Comparison of ENCODE assay signal across 8 cellular contexts in genomic region chr12:120264086-120264485, GRCh38. TPM values are rescaled to one million over a fixed set of nuclear protein-coding genes. Genes with fewer than 3 reads are reported as not detected.
DNase-seq lines count a peak whose midpoint lies in the region; ATAC-seq, FAIRE-seq and TF ChIP-seq lines count a peak whose summit lies in the region.

No MANE protein-coding gene starts in this region.

- no peak for FAIRE-seq in GM12892 (lab: Jason Lieb, UNC)

- no peak for DNase-seq in CD4-positive, CD25-positive, alpha-beta regulatory T cell
- no peak for DNase-seq in activated CD4-positive, alpha-beta memory T cell treated with anti-CD3 and anti-CD28 coated beads, Interleukin-2, amount 10 ng/mL, durations not matched to agents 7 days and 5 days
- no peak for DNase-seq in foreskin keratinocyte
- no peak for DNase-seq in osteocyte (ENCODE audit: extremely low spot score, unreplicated experiment)
- no peak for DNase-seq in inferior parietal cortex (ENCODE audit: extremely low spot score)
- no peak for DNase-seq in NCI-H2081 (lab: John Stamatoyannopoulos, UW)
- DNase-seq in GM12892 (ENCODE audit: insufficient read length) = no peak

- TF ChIP-seq CTCF in foreskin keratinocyte (conservative IDR thresholded peaks at IDR 0.05) (no peak), osteocyte (IDR thresholded peaks at IDR 0.05) (no peak)

- peak overlapping the region; percentile 52 for H3K27ac ChIP-seq in CD4-positive, CD25-positive, alpha-beta regulatory T cell (ENCODE audit: insufficient read depth, low read length, poor library complexity, severe bottlenecking)
- H3K27ac ChIP-seq in foreskin keratinocyte = peak overlapping the region; percentile 83

- H3K27me3 Mint-ChIP-seq in CD4-positive, CD25-positive, alpha-beta regulatory T cell = no peaks in the 10 kb centered on the region
- no peaks in the 10 kb centered on the region for H3K27me3 Mint-ChIP-seq in activated CD4-positive, alpha-beta memory T cell treated with anti-CD3 and anti-CD28 coated beads, Interleukin-2, amount 10 ng/mL, durations not matched to agents 7 days and 5 days
- H3K27me3 Mint-ChIP-seq in osteocyte (ENCODE audit: unreplicated experiment) = no peaks in the 10 kb centered on the region

- no peak for ATAC-seq in CD4-positive, CD25-positive, alpha-beta regulatory T cell (ENCODE audit: low read depth in 2 of 2)
- ATAC-seq in foreskin keratinocyte = peak; percentile 1
- ATAC-seq in HG02798 (IDR thresholded peaks at IDR 0.05; ENCODE audit: poor library complexity, unreplicated experiment) = no peak

- H3K36me3 ChIP-seq in CD4-positive, CD25-positive, alpha-beta regulatory T cell (ENCODE audit: control insufficient read depth, insufficient read depth, low read length) = no peaks in the 10 kb centered on the region

- POLR2A ChIA-PET in activated CD4-positive, alpha-beta memory T cell treated with anti-CD3 and anti-CD28 coated beads, Interleukin-2, amount 10 ng/mL, durations not matched to agents 7 days and 5 days (lab: Charles Lee) = interaction anchor here (1.5 to 13.0 kb wide), 6 partner anchors 15 to 147 kb away, joined by 5 to 338 read pairs (median 193); partner anchors contain the start of genes RAB35, RNU4-1, RNU4-2 and RPLP0

- no peaks in the 10 kb centered on the region for H3K9me3 ChIP-seq in CD4-positive, CD25-positive, alpha-beta regulatory T cell (ENCODE audit: control insufficient read depth in 2 of 2, low read length in 2 of 2)

- H3K27ac Mint-ChIP-seq in CD4-positive, CD25-positive, alpha-beta regulatory T cell = peak overlapping the region; percentile 88 to 96 (median 92)
- peak overlapping the region; percentile 81 for H3K27ac Mint-ChIP-seq in activated CD4-positive, alpha-beta memory T cell treated with anti-CD3 and anti-CD28 coated beads, Interleukin-2, amount 10 ng/mL, durations not matched to agents 7 days and 5 days
- H3K27ac Mint-ChIP-seq in osteocyte (ENCODE audit: unreplicated experiment) = peak overlapping the region; percentile 64

- peak overlapping the region; percentile 81 for H3K4me3 ChIP-seq in CD4-positive, CD25-positive, alpha-beta regulatory T cell (ENCODE audit: low read depth, low read length)

- H3K4me3 Mint-ChIP-seq in CD4-positive, CD25-positive, alpha-beta regulatory T cell = peak overlapping the region; percentile 92 to 98 (median 97)
- peak overlapping the region; percentile 90 for H3K4me3 Mint-ChIP-seq in activated CD4-positive, alpha-beta memory T cell treated with anti-CD3 and anti-CD28 coated beads, Interleukin-2, amount 10 ng/mL, durations not matched to agents 7 days and 5 days
- peak overlapping the region; percentile 88 for H3K4me3 Mint-ChIP-seq in osteocyte (ENCODE audit: unreplicated experiment)

- TF ChIP-seq POLR2A in GM12892 (IDR thresholded peaks at IDR 0.05; ENCODE audit: low read depth, low read length) = no peak

- peaks cover 17% of the 10 kb centered on the region for H3K36me3 Mint-ChIP-seq in CD4-positive, CD25-positive, alpha-beta regulatory T cell
- H3K36me3 Mint-ChIP-seq in activated CD4-positive, alpha-beta memory T cell treated with anti-CD3 and anti-CD28 coated beads, Interleukin-2, amount 10 ng/mL, durations not matched to agents 7 days and 5 days (ENCODE audit: low read depth) = peaks cover 56% of the 10 kb centered on the region
- no peaks in the 10 kb centered on the region for H3K36me3 Mint-ChIP-seq in osteocyte (ENCODE audit: unreplicated experiment)

- H3K9me3 Mint-ChIP-seq in CD4-positive, CD25-positive, alpha-beta regulatory T cell = no peaks in the 10 kb centered on the region
- H3K9me3 Mint-ChIP-seq in activated CD4-positive, alpha-beta memory T cell treated with anti-CD3 and anti-CD28 coated beads, Interleukin-2, amount 10 ng/mL, durations not matched to agents 7 days and 5 days = no peaks in the 10 kb centered on the region
- no peaks in the 10 kb centered on the region for H3K9me3 Mint-ChIP-seq in osteocyte (ENCODE audit: unreplicated experiment)

- no peaks in the 10 kb centered on the region for H3K27me3 ChIP-seq in CD4-positive, CD25-positive, alpha-beta regulatory T cell (ENCODE audit: control insufficient read depth, insufficient read depth, low read length)
- H3K27me3 ChIP-seq in foreskin keratinocyte = no peaks in the 10 kb centered on the region

- H3K4me1 Mint-ChIP-seq in CD4-positive, CD25-positive, alpha-beta regulatory T cell = peaks cover 24 to 65% (median 51%) of the 10 kb centered on the region in 4 donors
- peaks cover 57% of the 10 kb centered on the region for H3K4me1 Mint-ChIP-seq in activated CD4-positive, alpha-beta memory T cell treated with anti-CD3 and anti-CD28 coated beads, Interleukin-2, amount 10 ng/mL, durations not matched to agents 7 days and 5 days
- peaks cover 47% of the 10 kb centered on the region for H3K4me1 Mint-ChIP-seq in osteocyte (ENCODE audit: unreplicated experiment)

- CTCF ChIA-PET in activated CD4-positive, alpha-beta memory T cell treated with anti-CD3 and anti-CD28 coated beads, Interleukin-2, amount 10 ng/mL, durations not matched to agents 7 days and 5 days (lab: Charles Lee) = interaction anchor here (4.7 to 15.9 kb wide), 4 partner anchors 10 to 63 kb away, joined by 31 to 561 read pairs (median 83); partner anchors contain the start of gene RPLP0

- H3K4me1 ChIP-seq in CD4-positive, CD25-positive, alpha-beta regulatory T cell (ENCODE audit: control insufficient read depth, insufficient read depth, low read length, poor library complexity, severe bottlenecking) = peaks cover 60% of the 10 kb centered on the region
- H3K4me1 ChIP-seq in foreskin keratinocyte = peaks cover 15% of the 10 kb centered on the region

RNA-seq across cellular contexts. Expression of gene PXN, which starts 1.4 kb away (rescaled TPM):
- 205 TPM for total RNA-seq in CD4-positive, CD25-positive, alpha-beta regulatory T cell
- polyA plus RNA-seq in CD4-positive, CD25-positive, alpha-beta regulatory T cell = 10 to 100 TPM; 64.3 to 89.5 (median 73.5) TPM
- total RNA-seq in activated CD4-positive, alpha-beta memory T cell treated with anti-CD3 and anti-CD28 coated beads, Interleukin-2, amount 10 ng/mL, durations not matched to agents 7 days and 5 days = 100 to 1,000 TPM; 271 to 274 TPM
- total RNA-seq in foreskin keratinocyte (265 and 321 TPM in 2 replicates), osteocyte (76.7 and 79.9 TPM in 2 replicates)
- 219 and 239 TPM in 2 replicates for polyA plus RNA-seq in foreskin keratinocyte
- polyA plus RNA-seq in GM12892 (2012; ENCODE audit: missing spikeins) = 16.2 TPM

RNA-seq across cellular contexts. Expression of gene RNU4-2, which starts 27.6 kb away (rescaled TPM):
- 12,754 TPM for total RNA-seq in CD4-positive, CD25-positive, alpha-beta regulatory T cell
- polyA plus RNA-seq in CD4-positive, CD25-positive, alpha-beta regulatory T cell = 100 to 1,000 TPM in 1 of 4 donors, 10 to 100 TPM in 1, not detected in 2; 49.3 to 132 TPM
- total RNA-seq in activated CD4-positive, alpha-beta memory T cell treated with anti-CD3 and anti-CD28 coated beads, Interleukin-2, amount 10 ng/mL, durations not matched to agents 7 days and 5 days = 1,000 to 10,000 TPM; 3,547 to 4,143 TPM
- total RNA-seq in foreskin keratinocyte (4,915 and 5,654 TPM in 2 replicates), osteocyte (6,059 and 6,780 TPM in 2 replicates)
- not detected in 2 replicates for polyA plus RNA-seq in foreskin keratinocyte
- 3,040 TPM for polyA plus RNA-seq in GM12892 (2012; ENCODE audit: missing spikeins)

RNA-seq across cellular contexts. Expression of gene RNU4-1, which starts 29.0 kb away (rescaled TPM):
- total RNA-seq in CD4-positive, CD25-positive, alpha-beta regulatory T cell = 1,793 TPM
- polyA plus RNA-seq in CD4-positive, CD25-positive, alpha-beta regulatory T cell = not detected
- total RNA-seq in activated CD4-positive, alpha-beta memory T cell treated with anti-CD3 and anti-CD28 coated beads, Interleukin-2, amount 10 ng/mL, durations not matched to agents 7 days and 5 days = 1,000 to 10,000 TPM; 1,910 to 2,156 TPM
- total RNA-seq in foreskin keratinocyte (4,069 and 6,144 TPM in 2 replicates), osteocyte (2,875 and 3,252 TPM in 2 replicates)
- polyA plus RNA-seq in foreskin keratinocyte = not detected in 2 replicates
- 3,072 TPM for polyA plus RNA-seq in GM12892 (2012; ENCODE audit: missing spikeins)

RNA-seq across cellular contexts. Expression of gene SIRT4, which starts 38.0 kb away (rescaled TPM):
- 0.79 TPM for total RNA-seq in CD4-positive, CD25-positive, alpha-beta regulatory T cell
- 1 to 10 TPM in 3 of 4 donors, not detected in 1; 1.1 to 2.8 (median 1.2) TPM for polyA plus RNA-seq in CD4-positive, CD25-positive, alpha-beta regulatory T cell
- 1 to 10 TPM; 1.6 to 1.7 TPM for total RNA-seq in activated CD4-positive, alpha-beta memory T cell treated with anti-CD3 and anti-CD28 coated beads, Interleukin-2, amount 10 ng/mL, durations not matched to agents 7 days and 5 days
- total RNA-seq in foreskin keratinocyte (0.49 and 0.54 TPM in 2 replicates), osteocyte (0.94 and 0.97 TPM in 2 replicates)
- 0.54 and 0.73 TPM in 2 replicates for polyA plus RNA-seq in foreskin keratinocyte
- 0.95 TPM for polyA plus RNA-seq in GM12892 (2012; ENCODE audit: missing spikeins)
